ENCODE assay signal across 20 cellular contexts in genomic region chr9:93138171-93138764, GRCh38. TPM values are rescaled to one million over a fixed set of nuclear protein-coding genes. Genes with fewer than 3 reads are reported as not detected.
DNase-seq lines count a peak whose midpoint lies in the region; ATAC-seq and TF ChIP-seq lines count a peak whose summit lies in the region.
"Had no signal": no experiment of that assay in that cellular context is flagged by ENCODE, and none has a peak within 500 bp of the region (broad histone marks: within the 10 kb centered on the region; RNA-seq: fewer than 3 reads in every experiment).

No MANE protein-coding gene starts in this region.

- no peaks in the 10 kb centered on the region for H3K27me3 ChIP-seq in CD8-positive, alpha-beta memory T cell (ENCODE audit: insufficient read depth, low read length, poor library complexity, severe bottlenecking)
- H3K27me3 ChIP-seq in layer of hippocampus (ENCODE audit: control insufficient read depth, insufficient read depth, low read length), result no peaks in the 10 kb centered on the region
- H3K27me3 ChIP-seq in adrenal gland, result no peaks in the 10 kb centered on the region

- H3K4me1 ChIP-seq in CD8-positive, alpha-beta memory T cell (ENCODE audit: insufficient read depth, low read length), result peaks cover 60% of the 10 kb centered on the region
- H3K4me1 ChIP-seq in adrenal gland (replicated peaks in 1 of 2), result peaks cover 6 to 16% of the 10 kb centered on the region in 2 donors

- no peaks in the 10 kb centered on the region for H3K9me3 ChIP-seq in CD8-positive, alpha-beta memory T cell (ENCODE audit: low read length)
- H3K9me3 ChIP-seq in adrenal gland (replicated peaks in 1 of 3), result no peaks in the 10 kb centered on the region
- H3K9me3 ChIP-seq: lower lobe of right lung had no signal

- no peaks in the 10 kb centered on the region for H3K36me3 ChIP-seq in CD8-positive, alpha-beta memory T cell (ENCODE audit: insufficient read depth, low read length)
- no peaks in the 10 kb centered on the region for H3K36me3 ChIP-seq in adrenal gland (replicated peaks in 1 of 2)
- H3K36me3 ChIP-seq: lower lobe of right lung had no signal

- peaks cover 0 to 5% (median 0%) of the 10 kb centered on the region in 3 donors for H3K36me3 Mint-ChIP-seq in CD8-positive, alpha-beta memory T cell
- H3K36me3 Mint-ChIP-seq in T-helper 1 cell treated with Interleukin-12 subunit alpha and Interleukin-12 subunit beta and Interleukin-4 antibody, amounts not matched to agents 30 μg/mL and 1 μg/mL, for 36 hours (ENCODE audit: low read depth), result no peaks in the 10 kb centered on the region

- H3K4me3 Mint-ChIP-seq in CD8-positive, alpha-beta memory T cell, result peak overlapping the region in 1 of 7 donors; percentile 13
- H3K4me3 Mint-ChIP-seq in T-helper 1 cell treated with Interleukin-12 subunit alpha and Interleukin-12 subunit beta and Interleukin-4 antibody, amounts not matched to agents 30 μg/mL and 1 μg/mL, for 36 hours, result no peak overlapping the region

- no peak for TF ChIP-seq POLR2A in adrenal gland (IDR thresholded peaks at IDR 0.05)

- H3K9me3 Mint-ChIP-seq in CD8-positive, alpha-beta memory T cell, result no peaks in the 10 kb centered on the region
- peaks cover 4% of the 10 kb centered on the region for H3K9me3 Mint-ChIP-seq in T-helper 1 cell treated with Interleukin-12 subunit alpha and Interleukin-12 subunit beta and Interleukin-4 antibody, amounts not matched to agents 30 μg/mL and 1 μg/mL, for 36 hours

- intact Hi-C loops in adrenal gland (cut with DNase I), result no loop called here

- peaks cover 0 to 2% of the 10 kb centered on the region in 2 donors for H3K27me3 Mint-ChIP-seq in CD8-positive, alpha-beta memory T cell
- H3K27me3 Mint-ChIP-seq in T-helper 1 cell treated with Interleukin-12 subunit alpha and Interleukin-12 subunit beta and Interleukin-4 antibody, amounts not matched to agents 30 μg/mL and 1 μg/mL, for 36 hours (ENCODE audit: low read depth), result no peaks in the 10 kb centered on the region

- POLR2A ChIA-PET in CD8-positive, alpha-beta memory T cell (lab: Charles Lee), result interaction anchor here (0.5 kb wide), 1 partner anchor 203 kb away, joined by 3 read pairs; no protein-coding TSS in a partner anchor

- H3K27ac ChIP-seq in CD8-positive, alpha-beta memory T cell (ENCODE audit: low read depth, low read length), result no peak overlapping the region
- H3K27ac ChIP-seq in layer of hippocampus (ENCODE audit: low read depth, low read length), result peak overlapping the region; percentile 49
- H3K27ac ChIP-seq in adrenal gland, result no peak overlapping the region
- H3K27ac ChIP-seq: 22Rv1, C4-2B, lower lobe of right lung had no signal

- no peak for TF ChIP-seq CTCF in adrenal gland (IDR thresholded peaks at IDR 0.05)

- CTCF ChIA-PET in CD8-positive, alpha-beta memory T cell (lab: Charles Lee), result interaction anchor here (1.5 kb wide), 1 partner anchor 12 kb away, joined by 6 read pairs; no protein-coding TSS in a partner anchor

- 74 to 87% (median 77%) methylated on average over 7 of the region's 7 CpGs for WGBS in adrenal gland, 4 donors

- no peak for ATAC-seq in HG02678 (IDR thresholded peaks at IDR 0.05; ENCODE audit: unreplicated experiment)
- ATAC-seq: activated CD4-positive, CD25-positive, alpha-beta regulatory T cell treated with anti-CD3 and anti-CD28 coated beads, Interleukin-2, amount 50 U/mL, for 24 hours; esophagus mucosa; lower lobe of right lung had no signal

- peaks cover 18 to 41% (median 20%) of the 10 kb centered on the region in 3 donors for H3K4me1 Mint-ChIP-seq in CD8-positive, alpha-beta memory T cell
- H3K4me1 Mint-ChIP-seq in T-helper 1 cell treated with Interleukin-12 subunit alpha and Interleukin-12 subunit beta and Interleukin-4 antibody, amounts not matched to agents 30 μg/mL and 1 μg/mL, for 36 hours (ENCODE audit: low read depth), result peaks cover 37% of the 10 kb centered on the region

- peak overlapping the region in 6 of 8 donors; percentile 17 to 84 (median 76) for H3K27ac Mint-ChIP-seq in CD8-positive, alpha-beta memory T cell
- peak overlapping the region; percentile 83 for H3K27ac Mint-ChIP-seq in T-helper 1 cell treated with Interleukin-12 subunit alpha and Interleukin-12 subunit beta and Interleukin-4 antibody, amounts not matched to agents 30 μg/mL and 1 μg/mL, for 36 hours

- H3K4me3 ChIP-seq in CD8-positive, alpha-beta memory T cell (ENCODE audit: low read length), result no peak overlapping the region
- no peak overlapping the region for H3K4me3 ChIP-seq in adrenal gland
- H3K4me3 ChIP-seq: lower lobe of right lung had no signal

- DNase-seq in DMS 273 (lab: John Stamatoyannopoulos, UW; ENCODE audit: unreplicated experiment) (peak; percentile 35), DMS 273 treated with DMSO at 0.1 percent for 48 hours (lab: John Stamatoyannopoulos, UW) (no peak), adrenal gland (no peak), GOT3 (lab: John Stamatoyannopoulos, UW) (no peak)
- DNase-seq in CD8-positive, alpha-beta memory T cell, result no peak
- DNase-seq: activated CD8-positive, alpha-beta memory T cell treated with anti-CD3 and anti-CD28 coated beads, Interleukin-2, amount 50 U/mL, for 4 hours; DND-41; lower lobe of right lung; NCI-H187 treated with DMSO at 0.1 percent for 48 hours; NCI-H510A; SHP77 treated with DMSO at 0.1 percent for 48 hours; trophoblast cell had no signal

RNA-seq across cellular contexts. Expression of gene NINJ1, which starts 4.2 kb away (rescaled TPM):
- total RNA-seq in CD8-positive, alpha-beta memory T cell, result 10 to 100 TPM; 59.9 to 62.9 TPM
- polyA plus RNA-seq in CD8-positive, alpha-beta memory T cell, result 103 TPM
- total RNA-seq in adrenal gland, result 100 to 1,000 TPM; 122 to 339 (median 181) TPM
- polyA plus RNA-seq in adrenal gland, result 100 to 1,000 TPM in 2 of 3 donors, 10 to 100 TPM in 1; 31.1 to 135 (median 101) TPM

RNA-seq across cellular contexts. Expression of gene CARD19, which starts 42.3 kb away (rescaled TPM):
- 10 to 100 TPM; 43.2 to 43.6 TPM for total RNA-seq in CD8-positive, alpha-beta memory T cell
- polyA plus RNA-seq in CD8-positive, alpha-beta memory T cell, result 66.4 TPM
- total RNA-seq in adrenal gland, result 10 to 100 TPM; 29.7 to 75.0 (median 39.2) TPM
- polyA plus RNA-seq in adrenal gland, result 10 to 100 TPM; 10.7 to 69.1 (median 68.4) TPM

RNA-seq across cellular contexts. Expression of gene WNK2, which starts 45.7 kb away (rescaled TPM):
- under 1 TPM; 0.20 to 0.55 TPM for total RNA-seq in CD8-positive, alpha-beta memory T cell
- polyA plus RNA-seq in CD8-positive, alpha-beta memory T cell, result not detected
- 10 to 100 TPM in 3 of 8 donors, 1 to 10 TPM in 5; 5.5 to 14.9 (median 8.4) TPM for total RNA-seq in adrenal gland
- polyA plus RNA-seq in adrenal gland, result 10 to 100 TPM in 1 of 3 donors, 1 to 10 TPM in 2; 3.3 to 17.6 (median 9.2) TPM
- total RNA-seq: myocyte had no signal

Comparison
In these comparisons a context has a peak if more than half of its experiments do, and no peak if none do; other contexts are left out.
1. RNA of gene WNK2, which starts 45.7 kb away (total RNA-seq): 5.5 to 14.9 TPM in adrenal gland; 0.20 to 0.55 TPM in CD8-positive, alpha-beta memory T cell; every median in the first group is over 4 times any median in the second.